ENCODE assay signal across 9 cellular contexts in genomic region chr10:79488303-79488702, GRCh38. TPM values are rescaled to one million over a fixed set of nuclear protein-coding genes. Genes with fewer than 3 reads are reported as not detected.
DNase-seq lines count a peak whose midpoint lies in the region; ATAC-seq and TF ChIP-seq lines count a peak whose summit lies in the region.
"Had no signal": no experiment of that assay in that cellular context is flagged by ENCODE, and none has a peak within 500 bp of the region (broad histone marks: within the 10 kb centered on the region; RNA-seq: fewer than 3 reads in every experiment).

No MANE protein-coding gene starts in this region.

- H3K36me3 ChIP-seq in left ventricle myocardium inferior: no peaks in the 10 kb centered on the region

- ATAC-seq in sciatic nerve: peak; percentile 94
- no peak for ATAC-seq in HG03442 (IDR thresholded peaks at IDR 0.05; ENCODE audit: unreplicated experiment)
- no peak for ATAC-seq in HG02588 (IDR thresholded peaks at IDR 0.05; ENCODE audit: unreplicated experiment)

- H3K27me3 ChIP-seq in left ventricle myocardium inferior (ENCODE audit: low read depth): no peaks in the 10 kb centered on the region

- peaks cover 44% of the 10 kb centered on the region for H3K4me1 ChIP-seq in left ventricle myocardium inferior

- H3K27ac ChIP-seq in left ventricle myocardium inferior (replicated peaks): peak overlapping the region; percentile 73
- H3K27ac ChIP-seq: SK-N-MC had no signal

- TF ChIP-seq CTCF in left ventricle myocardium inferior (IDR thresholded peaks at IDR 0.05; ENCODE audit: borderline replicate concordance): no peak

- intact Hi-C loops in left ventricle myocardium inferior (cut with micrococcal nuclease) (loop anchor here (5.0 kb wide), 1 partner anchor 111 kb away; no protein-coding TSS in a partner anchor), sciatic nerve (cut with DNase I) (no loop called here)

- no peaks in the 10 kb centered on the region for H3K9me3 ChIP-seq in left ventricle myocardium inferior (replicated peaks)

- no peak overlapping the region for H3K4me3 ChIP-seq in left ventricle myocardium inferior
- H3K4me3 ChIP-seq: SK-N-MC had no signal

- DNase-seq in ELF-1 (ENCODE audit: low read depth, low spot score) (peak; percentile 62), amniotic epithelial cell (ENCODE audit: low read depth) (peak; percentile 95), left ventricle myocardium inferior (peak; percentile 71), sciatic nerve (ENCODE audit: low spot score) (peak; percentile 74), amygdala (lab: John Stamatoyannopoulos, UW) (no peak), NCI-H748 treated with DMSO at 0.1 percent for 48 hours (lab: John Stamatoyannopoulos, UW) (no peak)

RNA-seq across cellular contexts. Expression of gene EIF5AL1, which starts 24.0 kb away (rescaled TPM):
- total RNA-seq in left ventricle myocardium inferior: 0.05 TPM
- total RNA-seq in sciatic nerve: 0.09 TPM

RNA-seq across cellular contexts. Expression of gene ZCCHC24, which starts 42.9 kb away (rescaled TPM):
- total RNA-seq in left ventricle myocardium inferior (47.5 TPM), sciatic nerve (150 TPM)

Comparison
In these comparisons a context has a peak if more than half of its experiments do, and no peak if none do; other contexts are left out.
1. DNase-seq: peak in ELF-1 (single experiment), amniotic epithelial cell (single experiment), left ventricle myocardium inferior (single experiment) and sciatic nerve (single experiment); none in amygdala (0 of 56) and NCI-H748 treated with DMSO at 0.1 percent for 48 hours (single experiment).